ENCODE assay signal across 9 cellular contexts in the genomic region with DNA sequence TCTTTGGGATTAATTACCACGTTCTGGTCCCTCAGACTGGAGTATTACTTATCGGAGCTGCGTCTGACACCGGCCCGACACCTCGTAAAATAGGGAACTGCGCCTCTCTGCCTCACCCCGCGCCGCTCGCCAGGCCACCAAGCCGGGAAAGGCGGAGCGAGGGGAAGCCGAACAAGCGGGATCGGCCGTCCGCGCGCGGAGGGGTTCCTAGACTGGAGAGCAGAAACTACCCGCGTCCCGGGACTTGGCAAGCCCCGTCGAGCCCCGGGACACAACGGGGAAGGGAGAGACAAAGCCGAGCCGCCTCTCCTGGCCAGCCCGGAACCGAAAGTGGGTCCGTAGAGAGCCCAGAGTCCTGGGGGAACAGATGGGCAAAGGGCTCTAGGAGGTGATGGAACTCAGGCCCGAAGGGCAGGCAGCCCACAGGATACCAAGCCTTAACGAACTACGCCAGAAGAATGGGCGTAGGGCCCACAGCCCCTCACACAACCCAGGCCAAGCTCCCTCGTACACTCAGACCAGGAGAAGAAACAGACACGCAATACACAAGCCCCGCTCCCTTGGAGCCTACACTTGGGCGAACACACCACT. TPM values are rescaled to one million over a fixed set of nuclear protein-coding genes. Genes with fewer than 3 reads are reported as not detected.
DNase-seq lines count a peak whose midpoint lies in the region; ATAC-seq, FAIRE-seq and TF ChIP-seq lines count a peak whose summit lies in the region.
"Had no signal": no experiment of that assay in that cellular context is flagged by ENCODE, and none has a peak within 500 bp of the region (broad histone marks: within the 10 kb centered on the region; RNA-seq: fewer than 3 reads in every experiment).

No MANE protein-coding gene starts in this region.

- H3K9me1 ChIP-seq in IMR-90 (ENCODE audit: insufficient read depth, low read length) (0 out of 2 replicates have a peak, but pooled peaks cover 5% of the 10 kb centered on the region), endothelial cell of umbilical vein (replicated peaks; ENCODE audit: control insufficient read depth, extremely low read depth, insufficient read depth, low read length) (no peaks in the 10 kb centered on the region)

- WGBS in IMR-90 (ENCODE audit: extremely low coverage in 2 of 2, insufficient read length in 1 of 2), 2 experiments, result 5% methylated on average over 21 of the region's 42 CpGs; no CpG with 5 or more reads in 1 of the 2 experiments

- no peak overlapping the region for H2BK5ac ChIP-seq in IMR-90 (ENCODE audit: low read depth, low read length, poor library complexity, severe bottlenecking)

- H3K9me3 ChIP-seq in IMR-90 (ENCODE audit: control insufficient read depth, insufficient read depth, low read length), result peaks cover 19% of the 10 kb centered on the region
- no peaks in the 10 kb centered on the region for H3K9me3 ChIP-seq in endothelial cell of umbilical vein (replicated peaks; ENCODE audit: control insufficient read depth, insufficient read depth, low read length)
- H3K9me3 ChIP-seq in neural progenitor cell (ENCODE audit: low read depth), result no peaks in the 10 kb centered on the region

- no peak overlapping the region for H4K8ac ChIP-seq in IMR-90 (ENCODE audit: low read depth in 2 of 2, low read length in 2 of 2)

- POLR2A ChIA-PET in IMR-90 (lab: Charles Lee; ENCODE audit: unreplicated experiment) (no interaction called here), endothelial cell of umbilical vein (lab: Charles Lee) (no interaction called here)

- peak; percentile 40; the same call in 1 of the 2 replicates for ATAC-seq in IMR-90 (ENCODE audit: low read depth)
- ATAC-seq in GM18861 (IDR thresholded peaks at IDR 0.05; ENCODE audit: unreplicated experiment), result no peak
- no peak for ATAC-seq in GM18505 (IDR thresholded peaks at IDR 0.05; ENCODE audit: unreplicated experiment)
- no peak for ATAC-seq in GM18519 (IDR thresholded peaks at IDR 0.05; ENCODE audit: low FRiP score, unreplicated experiment)

- peaks cover 97% of the 10 kb centered on the region for H3K27me3 ChIP-seq in IMR-90 (ENCODE audit: control insufficient read depth, insufficient read depth, low read length)
- H3K27me3 ChIP-seq in endothelial cell of umbilical vein (ENCODE audit: control insufficient read depth in 2 of 2, insufficient read depth in 2 of 2, low read length in 2 of 2), result peaks cover 91 to 98% of the 10 kb centered on the region in 2 experiments
- H3K27me3 ChIP-seq in neural progenitor cell, result peaks cover 100% of the 10 kb centered on the region

- H3K27me3 Mint-ChIP-seq in neural progenitor cell (ENCODE audit: insufficient read depth, low read depth), result peaks cover 90% of the 10 kb centered on the region

- no peak overlapping the region for H4K5ac ChIP-seq in IMR-90 (ENCODE audit: low read depth, low read length)

- peaks cover 6% of the 10 kb centered on the region for H3K9me3 Mint-ChIP-seq in neural progenitor cell

- H3K36me3 Mint-ChIP-seq in neural progenitor cell, result no peaks in the 10 kb centered on the region

- no peak overlapping the region for H3K4ac ChIP-seq in IMR-90 (ENCODE audit: low read depth, low read length)

- TF ChIP-seq POLR2A in IMR-90 (IDR thresholded peaks at IDR 0.05; ENCODE audit: low read depth, low read length) (no peak), endothelial cell of umbilical vein (IDR thresholded peaks at IDR 0.05; ENCODE audit: low read depth, low read length) (no peak), GM18505 (IDR thresholded peaks at IDR 0.05; ENCODE audit: borderline replicate concordance, extremely low read depth, insufficient read depth, insufficient read length) (no peak)

- no peak for TF ChIP-seq RAD21 in IMR-90 (IDR thresholded peaks at IDR 0.05; ENCODE audit: low read length)

- H3K27ac Mint-ChIP-seq in neural progenitor cell, result no peak overlapping the region

- H3F3A ChIP-seq in neural progenitor cell (ENCODE audit: low read depth), result peaks cover 21% of the 10 kb centered on the region

- H3K56ac ChIP-seq in IMR-90 (ENCODE audit: extremely low read depth, insufficient read depth, low read length), result no peak overlapping the region

- H2BK15ac ChIP-seq in IMR-90 (ENCODE audit: low read depth, low read length), result no peak overlapping the region

- H3K36me3 ChIP-seq in IMR-90 (ENCODE audit: control insufficient read depth, insufficient read depth, low read length) (no peaks in the 10 kb centered on the region), endothelial cell of umbilical vein (ENCODE audit: control insufficient read depth in 2 of 2, extremely low read depth in 1 of 2, insufficient read depth in 2 of 2, low read length in 2 of 2) (no peaks in the 10 kb centered on the region), neural progenitor cell (no peaks in the 10 kb centered on the region)

- no peak overlapping the region for H2BK120ac ChIP-seq in IMR-90 (ENCODE audit: low read depth, low read length)

- H4K91ac ChIP-seq in IMR-90 (ENCODE audit: insufficient read depth, low read depth, low read length), result no peak overlapping the region

- CTCF ChIA-PET in IMR-90 (lab: Yijun Ruan, JAX) (interaction anchor here (0.6 kb wide), 1 partner anchor 244 kb away, joined by 4 read pairs; no protein-coding TSS in a partner anchor), endothelial cell of umbilical vein (lab: Charles Lee) (interaction anchor here (1.0 to 1.7 kb wide), 3 partner anchors 8 to 559 kb away, joined by 4 to 10 read pairs (median 6); no protein-coding TSS in a partner anchor)

- no peak overlapping the region for H3K4me3 Mint-ChIP-seq in neural progenitor cell

- peak overlapping the region; percentile 24; the same call in 1 of the 2 replicates for H3K23ac ChIP-seq in IMR-90 (ENCODE audit: low read depth, low read length)

- no peak overlapping the region for H3K14ac ChIP-seq in IMR-90 (replicated peaks; ENCODE audit: low read depth, low read length)

- H4K20me1 ChIP-seq in IMR-90 (ENCODE audit: insufficient read depth, low read length), result peaks cover 18% of the 10 kb centered on the region
- H4K20me1 ChIP-seq in endothelial cell of umbilical vein (replicated peaks; ENCODE audit: control insufficient read depth, extremely low read depth, insufficient read depth, low read length), result no peaks in the 10 kb centered on the region
- peaks cover 100% of the 10 kb centered on the region for H4K20me1 ChIP-seq in neural progenitor cell (ENCODE audit: low read depth)

- in situ Hi-C loops in IMR-90 (cut with MboI; ENCODE audit: low sequenced_read_pairs), result no loop called here

- TF ChIP-seq CTCF in AG10803 (conservative IDR thresholded peaks at IDR 0.05; ENCODE audit: low read length) (no peak), IMR-90 (conservative IDR thresholded peaks at IDR 0.05; ENCODE audit: low read depth, low read length) (no peak), endothelial cell of umbilical vein (IDR thresholded peaks at IDR 0.05; ENCODE audit: extremely low read depth in 1 of 2, insufficient read depth in 1 of 2, low read depth in 1 of 2, low read length in 2 of 2) (no peak), neural progenitor cell (IDR thresholded peaks at IDR 0.05) (no peak)

- DNase-seq in AG10803 (ENCODE audit: low read depth), result no peak
- no peak for DNase-seq in IMR-90
- DNase-seq in endothelial cell of umbilical vein (ENCODE audit: low read depth, low spot score), result no peak
- peak; percentile 63 for DNase-seq in neural progenitor cell (ENCODE audit: low spot score)
- DNase-seq in hypothalamus (lab: John Stamatoyannopoulos, UW), result no peak

- H2AK9ac ChIP-seq in IMR-90 (replicated peaks; ENCODE audit: low read depth, low read length, poor library complexity), result no peak overlapping the region

- H3K79me2 ChIP-seq in endothelial cell of umbilical vein (ENCODE audit: control insufficient read depth, insufficient read depth, low read length), result no peaks in the 10 kb centered on the region
- H3K79me2 ChIP-seq in neural progenitor cell (ENCODE audit: low read depth), result no peaks in the 10 kb centered on the region

- H3K4me3 ChIP-seq in AG10803 (ENCODE audit: low read length), result peak overlapping the region; percentile 42
- peak overlapping the region; percentile 26; the same call in 1 of the 2 replicates for H3K4me3 ChIP-seq in IMR-90 (ENCODE audit: insufficient read depth, low read depth, low read length)
- no peak overlapping the region for H3K4me3 ChIP-seq in endothelial cell of umbilical vein (replicated peaks in 1 of 3; ENCODE audit: insufficient read depth in 1 of 3, low read depth in 1 of 3, low read length in 3 of 3)
- no peak overlapping the region for H3K4me3 ChIP-seq in neural progenitor cell

- H2AFZ ChIP-seq in IMR-90 (replicated peaks; ENCODE audit: low read length, poor library complexity), result peak overlapping the region; percentile 63
- H2AFZ ChIP-seq in endothelial cell of umbilical vein (ENCODE audit: low read depth, low read length), result no peak overlapping the region
- H2AFZ ChIP-seq in neural progenitor cell (replicated peaks), result no peak overlapping the region

- H3K4me1 ChIP-seq in IMR-90 (ENCODE audit: control insufficient read depth, insufficient read depth, low read length) (no peaks in the 10 kb centered on the region; the same call in 1 of the 2 replicates), endothelial cell of umbilical vein (ENCODE audit: control insufficient read depth, extremely low read depth, insufficient read depth, low read length) (no peaks in the 10 kb centered on the region), neural progenitor cell (peaks cover 17% of the 10 kb centered on the region)

- dilution Hi-C loops in IMR-90 (cut with HindIII; ENCODE audit: low sequenced_read_pairs, unreplicated experiment), result no loop called here
- dilution Hi-C loops in endothelial cell of umbilical vein (cut with MboI; ENCODE audit: extremely low pct_ligation_motif_present, low sequenced_read_pairs), result no loop called here

- H2AK5ac ChIP-seq in IMR-90 (ENCODE audit: low read depth, low read length), result no peak overlapping the region

- H3K4me1 Mint-ChIP-seq in neural progenitor cell, result peaks cover 36% of the 10 kb centered on the region

- intact Hi-C loops in IMR-90 (cut with micrococcal nuclease), result no loop called here
- intact Hi-C loops in endothelial cell of umbilical vein (cut with micrococcal nuclease), result no loop called here

- H3K9ac ChIP-seq in IMR-90 (ENCODE audit: low read depth, low read length), result no peak overlapping the region
- no peak overlapping the region for H3K9ac ChIP-seq in endothelial cell of umbilical vein (replicated peaks; ENCODE audit: extremely low read depth, insufficient read depth, low read length)
- H3K9ac ChIP-seq in neural progenitor cell, result no peak overlapping the region
- H3K9ac ChIP-seq: KMS-11 had no signal

- FAIRE-seq in endothelial cell of umbilical vein (lab: Jason Lieb, UNC), result no peak

- H3K27ac ChIP-seq in IMR-90 (ENCODE audit: insufficient read depth, low read length) (no peak overlapping the region), endothelial cell of umbilical vein (ENCODE audit: insufficient read depth, low read depth, low read length) (no peak overlapping the region), neural progenitor cell (no peak overlapping the region)
- H3K27ac ChIP-seq: KMS-11 had no signal

- no peak overlapping the region for H2BK20ac ChIP-seq in IMR-90 (ENCODE audit: low read depth, low read length)

- no peak overlapping the region for H3K18ac ChIP-seq in IMR-90 (ENCODE audit: low read depth, low read length)

- H3K79me1 ChIP-seq in IMR-90 (ENCODE audit: low read depth in 1 of 2, low read length in 2 of 2), result no peaks in the 10 kb centered on the region

- BruUV-seq in IMR-90 (replicated peaks; lab: Mats Ljungman, UMichigan), result no TSS peak
- no TSS peak for BruUV-seq in endothelial cell of umbilical vein (replicated peaks; lab: Mats Ljungman, UMichigan)

- H3K4me2 ChIP-seq in IMR-90 (ENCODE audit: low read depth, low read length), result peak overlapping the region; percentile 54; the same call in 1 of the 2 replicates
- H3K4me2 ChIP-seq in endothelial cell of umbilical vein (ENCODE audit: insufficient read depth, low read length), result no peak overlapping the region
- H3K4me2 ChIP-seq in neural progenitor cell, result no peak overlapping the region
- H3K4me2 ChIP-seq: KMS-11 had no signal

RNA-seq across cellular contexts. Expression of a gene that starts 6.5 kb away (rescaled TPM):
- total RNA-seq in IMR-90 (2012; rRNA removed) (not detected in 2 replicates), endothelial cell of umbilical vein (not detected in 2 replicates), neural progenitor cell (ENCODE audit: low replicate concordance) (not detected in 2 replicates)
- polyA plus RNA-seq in IMR-90 (2012; rRNA removed) (not detected in 2 replicates), endothelial cell of umbilical vein (not detected in 2 replicates)
- polyA plus RNA-seq in IMR-90 (2012; cell fraction: cytosol; rRNA removed), result not detected in 2 replicates
- polyA plus RNA-seq in IMR-90 (2012; cell fraction: nucleus; rRNA removed; ENCODE audit: low replicate concordance), result not detected in 2 replicates
- polyA plus RNA-seq in endothelial cell of umbilical vein (2011; cell fraction: cytosol; rRNA removed), result not detected in 2 replicates
- not detected in 2 replicates for polyA plus RNA-seq in endothelial cell of umbilical vein (2011; cell fraction: nucleus; rRNA removed)
- not detected in 2 replicates for polyA plus RNA-seq in endothelial cell of umbilical vein (2012)
- not detected in 2 replicates for polyA minus RNA-seq in endothelial cell of umbilical vein
- polyA minus RNA-seq in endothelial cell of umbilical vein (2011; cell fraction: cytosol; rRNA and poly(A)+ RNA removed), result not detected
- not detected in 2 replicates for polyA minus RNA-seq in endothelial cell of umbilical vein (2011; cell fraction: nucleus; rRNA and poly(A)+ RNA removed)

Comparison
In these comparisons a context has a peak if more than half of its experiments do, and no peak if none do; other contexts are left out.
1. H3K4me3 ChIP-seq: peak in AG10803 (single experiment) and IMR-90 (single experiment); none in endothelial cell of umbilical vein (0 of 3) and neural progenitor cell (single experiment).